9 cellular contexts compared by ENCODE assay signal in the genomic region with DNA sequence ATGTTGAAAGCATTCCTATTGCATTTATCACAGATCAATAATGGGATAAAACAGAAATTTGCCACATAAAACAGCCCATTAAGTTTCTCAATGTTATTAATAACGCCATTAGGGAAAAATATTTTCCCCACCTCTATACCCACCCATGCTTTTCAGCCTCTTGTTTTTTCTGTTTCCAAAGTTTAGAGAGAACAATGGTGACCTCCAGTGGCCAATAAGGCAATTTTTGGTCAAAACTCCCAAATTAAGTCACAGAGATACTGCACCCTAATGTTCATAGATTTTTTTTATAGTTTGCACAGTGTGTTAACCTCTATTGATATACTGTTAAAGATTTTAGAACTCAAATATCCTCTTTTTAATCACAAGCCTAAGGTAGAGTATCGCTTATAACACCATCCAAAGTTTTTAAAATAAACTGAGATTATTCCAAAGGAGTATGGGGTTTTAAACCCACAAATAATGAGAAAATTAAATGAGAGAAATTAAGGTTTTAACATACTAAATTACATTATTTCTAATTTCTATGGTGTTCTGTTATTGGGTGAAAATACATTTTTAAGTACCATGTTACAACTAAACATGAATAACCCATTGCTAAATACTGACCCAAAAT.
DNase-seq lines count a peak whose midpoint lies in the region; ATAC-seq, FAIRE-seq and TF ChIP-seq lines count a peak whose summit lies in the region.
"Had no signal": no experiment of that assay in that cellular context is flagged by ENCODE, and none has a peak within 500 bp of the region (broad histone marks: within the 10 kb centered on the region; RNA-seq: fewer than 3 reads in every experiment).

No MANE protein-coding gene starts in this region.

- no peaks in the 10 kb centered on the region for H3K9me3 ChIP-seq in esophagus squamous epithelium
- H3K9me3 ChIP-seq in thyroid gland: no peaks in the 10 kb centered on the region

- DNase-seq in NOMO-1 treated with DMSO at 0.1 percent for 48 hours (lab: John Stamatoyannopoulos, UW; ENCODE audit: unreplicated experiment) (peak; percentile 5), NOMO-1 (lab: John Stamatoyannopoulos, UW; ENCODE audit: unreplicated experiment in 2 of 2) (no peak), NCI-H1694 treated with DMSO at 0.1 percent for 48 hours (lab: John Stamatoyannopoulos, UW) (peak; percentile 3), esophagus squamous epithelium (lab: John Stamatoyannopoulos, UW) (no peak), thyroid gland (no peak), GM12892 (ENCODE audit: insufficient read length) (no peak), RCC 7860 (ENCODE audit: low spot score) (no peak)
- DNase-seq: stimulated activated CD8-positive, alpha-beta memory T cell treated with anti-CD3 and anti-CD28 coated beads, Interleukin-4, amount 100 ng/mL, for 48 hours had no signal

- ATAC-seq in GM21717 (IDR thresholded peaks at IDR 0.05; ENCODE audit: unreplicated experiment): no peak

- TF ChIP-seq CTCF in esophagus squamous epithelium (IDR thresholded peaks at IDR 0.05) (peak in 5 of 6 experiments; percentile 6 to 33 (median 19)), thyroid gland (IDR thresholded peaks at IDR 0.05) (peak in 4 of 6 experiments; percentile 13 to 48 (median 42))

- H3K36me3 ChIP-seq in esophagus squamous epithelium (no peaks in the 10 kb centered on the region), thyroid gland (no peaks in the 10 kb centered on the region)

- TF ChIP-seq POLR2A in esophagus squamous epithelium (IDR thresholded peaks at IDR 0.05): no peak
- no peak for TF ChIP-seq POLR2A in thyroid gland (IDR thresholded peaks at IDR 0.05)
- no peak for TF ChIP-seq POLR2A in GM12892 (IDR thresholded peaks at IDR 0.05; ENCODE audit: low read depth, low read length)

- H3K4me1 ChIP-seq in esophagus squamous epithelium (peaks cover 0 to 2% (median 0%) of the 10 kb centered on the region in 3 donors), thyroid gland (no peaks in the 10 kb centered on the region)

- intact Hi-C loops in esophagus squamous epithelium (cut with DNase I) (no loop called here), thyroid gland (cut with DNase I) (loop anchor here (10.0 kb wide), 1 partner anchor 1207 kb away; no protein-coding TSS in a partner anchor)

- no peak for FAIRE-seq in GM12892 (lab: Jason Lieb, UNC)
- no peak for FAIRE-seq in RCC 7860 (lab: Jason Lieb, UNC)

- no peaks in the 10 kb centered on the region for H3K27me3 ChIP-seq in esophagus squamous epithelium
- H3K27me3 ChIP-seq in thyroid gland: no peaks in the 10 kb centered on the region

- WGBS in esophagus squamous epithelium, 2 donors: 55 to 62% methylated on average over 2 of the region's 2 CpGs
- 64 to 71% methylated on average over 2 of the region's 2 CpGs for WGBS in thyroid gland, 2 donors

- H3K4me3 ChIP-seq in esophagus squamous epithelium (no peak overlapping the region), thyroid gland (replicated peaks in 1 of 3) (no peak overlapping the region)

- no peak overlapping the region for H3K27ac ChIP-seq in esophagus squamous epithelium
- H3K27ac ChIP-seq in thyroid gland: no peak overlapping the region

Comparison
In these comparisons a context has a peak if more than half of its experiments do, and no peak if none do; other contexts are left out.
1. DNase-seq: peak in NOMO-1 treated with DMSO at 0.1 percent for 48 hours (single experiment) and NCI-H1694 treated with DMSO at 0.1 percent for 48 hours (single experiment); none in NOMO-1 (0 of 2), esophagus squamous epithelium (single experiment), thyroid gland (0 of 2), GM12892 (single experiment) and RCC 7860 (single experiment).